In the genomic region with DNA sequence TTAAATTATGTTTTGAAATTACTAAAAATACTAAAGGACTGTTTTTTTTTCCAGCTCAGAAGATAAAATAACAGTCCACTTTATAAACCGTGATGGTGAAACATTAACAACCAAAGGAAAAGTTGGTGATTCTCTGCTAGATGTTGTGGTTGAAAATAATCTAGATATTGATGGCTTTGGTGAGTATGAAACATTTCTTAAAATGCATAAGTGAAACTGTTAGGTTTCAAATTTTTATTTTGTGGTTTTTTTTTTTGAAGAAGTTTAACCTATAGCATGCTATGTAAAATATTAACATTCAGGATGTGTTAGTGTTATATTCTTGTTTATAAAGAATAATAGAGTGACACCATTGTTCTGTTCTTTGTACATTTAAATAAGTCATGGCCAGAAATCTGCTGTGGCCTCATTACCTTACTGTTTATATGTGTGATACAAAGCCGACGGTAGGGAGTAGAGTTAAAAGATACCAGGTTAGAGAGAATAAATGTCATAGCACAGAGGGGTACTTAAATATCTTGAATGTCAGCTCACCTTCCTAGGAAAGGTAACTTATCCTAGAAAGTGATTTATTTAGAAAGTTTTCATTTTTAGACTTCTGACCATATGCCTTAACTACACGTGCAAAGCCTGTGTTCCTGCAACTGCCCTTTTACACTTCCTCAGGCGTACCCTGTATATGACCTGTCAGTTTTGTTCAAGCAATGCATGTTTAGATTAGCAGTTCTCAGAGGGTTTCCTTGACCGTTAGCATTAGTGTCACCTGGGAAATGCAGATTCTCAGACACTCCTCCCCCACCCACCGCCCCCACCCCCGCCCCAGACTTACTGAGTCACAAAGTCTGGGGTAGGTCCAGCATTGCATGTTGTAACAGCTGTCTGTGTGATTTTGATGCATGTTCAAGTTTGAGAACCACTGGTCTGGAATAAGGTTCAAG, we compare ENCODE assay signal across 14 cellular contexts. TPM values are rescaled to one million over a fixed set of nuclear protein-coding genes. Genes with fewer than 3 reads are reported as not detected.
DNase-seq lines count a peak whose midpoint lies in the region; ATAC-seq and TF ChIP-seq lines count a peak whose summit lies in the region.
"Had no signal": no experiment of that assay in that cellular context is flagged by ENCODE, and none has a peak within 500 bp of the region (broad histone marks: within the 10 kb centered on the region; RNA-seq: fewer than 3 reads in every experiment).

No MANE protein-coding gene starts in this region.

- H3K4me1 ChIP-seq in ACC112 (ENCODE audit: control insufficient read depth, insufficient read depth, low read length, unreplicated experiment) (peaks cover 38% of the 10 kb centered on the region), colonic mucosa (peaks cover 7% of the 10 kb centered on the region)

- peak; percentile 11 for DNase-seq in fibroblast of gingiva (ENCODE audit: low read depth)
- no peak for DNase-seq in colonic mucosa
- DNase-seq in NCI-H510A treated with DMSO at 0.1 percent for 48 hours (lab: John Stamatoyannopoulos, UW): no peak
- no peak for DNase-seq in nucleus accumbens (lab: John Stamatoyannopoulos, UW)
- DNase-seq in NCI-H1436 treated with DMSO at 0.1 percent for 48 hours (lab: John Stamatoyannopoulos, UW): no peak
- DNase-seq: activated T-cell treated with anti-CD3 and anti-CD28 coated beads, Interleukin-2, amount 50 U/mL, for 4 hours; effector CD4-positive, alpha-beta T cell; left cardiac atrium; NCI-H1930; right cardiac atrium; stimulated activated naive CD4-positive, alpha-beta T cell treated with Interleukin-2 at 50 U/mL for 16 hours had no signal

- no peak overlapping the region for H2AFZ ChIP-seq in ACC112 (ENCODE audit: low read length, unreplicated experiment)

- intact Hi-C loops in colonic mucosa (cut with DNase I): loop anchor here (10.0 kb wide), 1 partner anchor 491 kb away; no protein-coding TSS in a partner anchor

- H3K27me3 ChIP-seq in ACC112 (ENCODE audit: insufficient read depth, low read length) (no peaks in the 10 kb centered on the region), colonic mucosa (no peaks in the 10 kb centered on the region)

- H3K4me3 ChIP-seq in ACC112 (ENCODE audit: low read depth, low read length) (no peak overlapping the region; the same call in 1 of the 2 replicates), colonic mucosa (no peak overlapping the region)

- peaks cover 81% of the 10 kb centered on the region for H3K79me2 ChIP-seq in ACC112 (ENCODE audit: control insufficient read depth, insufficient read depth, low read length, unreplicated experiment)

- peak; percentile 64 for ATAC-seq in GM19397 (IDR thresholded peaks at IDR 0.05; ENCODE audit: unreplicated experiment)
- ATAC-seq in HG03378 (IDR thresholded peaks at IDR 0.05; ENCODE audit: unreplicated experiment): peak; percentile 60

- H3K27ac ChIP-seq in ACC112 (ENCODE audit: low read depth, low read length) (peak overlapping the region; percentile 30; the same call in 1 of the 2 replicates), colonic mucosa (no peak overlapping the region)

- no peaks in the 10 kb centered on the region for H3K9me3 ChIP-seq in colonic mucosa

- no peak overlapping the region for H3K9ac ChIP-seq in colonic mucosa (ENCODE audit: low read depth in 2 of 2, low read length in 2 of 2)

- TF ChIP-seq CTCF in colonic mucosa (IDR thresholded peaks at IDR 0.05): no peak

- H3K36me3 ChIP-seq in ACC112 (ENCODE audit: insufficient read depth, low read length) (peaks cover 33% of the 10 kb centered on the region), colonic mucosa (no peaks in the 10 kb centered on the region)

RNA-seq across cellular contexts. Expression of a gene that starts 6.3 kb away (rescaled TPM):
- total RNA-seq in colonic mucosa: 10 to 100 TPM; 19.0 to 23.7 TPM
